Comparison of ENCODE assay signal across 8 cellular contexts in the genomic region with DNA sequence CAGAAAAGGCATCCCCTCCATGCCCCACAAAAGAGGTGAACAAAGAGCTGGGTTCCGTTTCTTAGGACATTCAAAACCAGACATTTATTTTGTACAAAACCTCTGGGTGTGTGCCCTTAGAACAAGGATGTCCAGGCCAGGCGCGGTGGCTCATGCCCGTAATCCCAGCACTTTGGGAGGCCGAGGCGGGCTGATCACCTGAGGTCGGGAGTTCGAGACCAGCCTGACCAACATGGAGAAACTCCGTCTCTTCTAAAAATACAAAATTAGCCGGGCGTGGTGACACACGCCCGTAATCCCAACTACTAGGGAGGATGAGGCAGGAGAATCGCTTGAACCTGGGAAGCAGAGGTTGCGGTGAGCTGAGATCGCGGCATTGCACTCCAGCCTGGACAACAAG. TPM values are rescaled to one million over a fixed set of nuclear protein-coding genes. Genes with fewer than 3 reads are reported as not detected.
A peak's percentile ranks its signal among the peaks of the same experiment; 100 is the strongest.
DNase-seq lines count a peak whose midpoint lies in the region; ATAC-seq and TF ChIP-seq lines count a peak whose summit lies in the region.
"Not testable (repeated sequence)": the region's sequence is repeated elsewhere in the genome, so short reads cannot be mapped to it uniquely, and the experiment has no call there.

No MANE protein-coding gene starts in this region.

- not testable (repeated sequence) for H4K20me1 ChIP-seq in OCI-LY1 (ENCODE audit: insufficient read depth, low read length)

- H3K9me3 Mint-ChIP-seq in activated CD8-positive, alpha-beta T cell treated with anti-CD3 and anti-CD28 coated beads, Interleukin-2, amount 10 ng/mL, durations not matched to agents 7 days and 5 days (ENCODE audit: insufficient read depth); mesothelial cell of epicardium: not testable (repeated sequence)

- H3K4me3 ChIP-seq in GM12865 (ENCODE audit: low read depth, low read length) = peak overlapping the region; percentile 88
- peak overlapping the region; percentile 91 for H3K4me3 ChIP-seq in OCI-LY1 (ENCODE audit: low read depth, low read length, poor library complexity, severe bottlenecking)
- H3K4me3 ChIP-seq in cardiac fibroblast (replicated peaks in 1 of 2; ENCODE audit: low read depth in 2 of 2, low read length in 2 of 2) = peak overlapping the region; percentile 90 to 91
- peak overlapping the region; percentile 85 for H3K4me3 ChIP-seq in fibroblast of villous mesenchyme (ENCODE audit: low read depth, low read length)
- H3K4me3 ChIP-seq in gastrocnemius medialis = peak overlapping the region; percentile 68 to 94 (median 78)

- not testable (repeated sequence) for H3K27ac Mint-ChIP-seq in activated CD8-positive, alpha-beta T cell treated with anti-CD3 and anti-CD28 coated beads, Interleukin-2, amount 10 ng/mL, durations not matched to agents 7 days and 5 days
- peak overlapping the region; percentile 95 for H3K27ac Mint-ChIP-seq in mesothelial cell of epicardium

- H3F3A ChIP-seq in OCI-LY1 (ENCODE audit: insufficient read depth, low read length) = not testable (repeated sequence)

- H3K9ac ChIP-seq in OCI-LY1 (ENCODE audit: low read length) = peak overlapping the region; percentile 92

- H3K36me3 Mint-ChIP-seq in activated CD8-positive, alpha-beta T cell treated with anti-CD3 and anti-CD28 coated beads, Interleukin-2, amount 10 ng/mL, durations not matched to agents 7 days and 5 days (ENCODE audit: low read depth); mesothelial cell of epicardium: not testable (repeated sequence)

- not testable (repeated sequence) for ATAC-seq in activated CD8-positive, alpha-beta T cell treated with anti-CD3 and anti-CD28 coated beads, Interleukin-2, amount 10 ng/mL, durations not matched to agents 7 days and 5 days; gastrocnemius medialis

- DNase-seq in GM12865 (ENCODE audit: low read depth); activated CD8-positive, alpha-beta T cell treated with anti-CD3 and anti-CD28 coated beads, Interleukin-2, amount 10 ng/mL, durations not matched to agents 7 days and 5 days; cardiac fibroblast (ENCODE audit: low read depth in 2 of 2); fibroblast of villous mesenchyme (ENCODE audit: low read depth); mesothelial cell of epicardium (ENCODE audit: low spot score in 2 of 2, unreplicated experiment in 2 of 2); gastrocnemius medialis: not testable (repeated sequence)

- H3K27me3 Mint-ChIP-seq in activated CD8-positive, alpha-beta T cell treated with anti-CD3 and anti-CD28 coated beads, Interleukin-2, amount 10 ng/mL, durations not matched to agents 7 days and 5 days (ENCODE audit: low read depth); mesothelial cell of epicardium (ENCODE audit: low read depth): not testable (repeated sequence)

- CTCF ChIA-PET in activated CD8-positive, alpha-beta T cell treated with anti-CD3 and anti-CD28 coated beads, Interleukin-2, amount 10 ng/mL, durations not matched to agents 7 days and 5 days (lab: Charles Lee) = interaction anchor here (0.7 to 4.4 kb wide), 7 partner anchors 19 to 512 kb away, joined by 3 to 39 read pairs (median 6); a partner anchor contains a TSS

- H3K27me3 ChIP-seq in OCI-LY1 (ENCODE audit: insufficient read depth, low read length); gastrocnemius medialis: not testable (repeated sequence)

- peak overlapping the region; percentile 100 for H3K4me2 ChIP-seq in OCI-LY1 (ENCODE audit: low read length)

- not testable (repeated sequence) for H3K9me2 ChIP-seq in OCI-LY1 (ENCODE audit: low read depth, low read length)

- peaks cover 34% of the 10 kb centered on the region for H3K79me2 ChIP-seq in OCI-LY1 (ENCODE audit: insufficient read depth, low read length)

- H3K36me3 ChIP-seq in OCI-LY1 (ENCODE audit: insufficient read depth, low read length); gastrocnemius medialis: not testable (repeated sequence)

- peak overlapping the region; percentile 96 for H3K4me3 Mint-ChIP-seq in activated CD8-positive, alpha-beta T cell treated with anti-CD3 and anti-CD28 coated beads, Interleukin-2, amount 10 ng/mL, durations not matched to agents 7 days and 5 days
- peak overlapping the region; percentile 97 for H3K4me3 Mint-ChIP-seq in mesothelial cell of epicardium

- POLR2A ChIA-PET in activated CD8-positive, alpha-beta T cell treated with anti-CD3 and anti-CD28 coated beads, Interleukin-2, amount 10 ng/mL, durations not matched to agents 7 days and 5 days (lab: Charles Lee) = interaction anchor here (1.0 to 1.1 kb wide), 2 partner anchors 18 to 30 kb away, joined by 3 read pairs; no protein-coding TSS in a partner anchor

- H2AFZ ChIP-seq in OCI-LY1 (ENCODE audit: low read length) = not testable (repeated sequence)

- H3K4me1 ChIP-seq in OCI-LY1 (ENCODE audit: insufficient read depth, low read length, severe bottlenecking) = peaks cover 37% of the 10 kb centered on the region
- peaks cover 44 to 58% of the 10 kb centered on the region in 2 donors for H3K4me1 ChIP-seq in gastrocnemius medialis

- peaks cover 40% of the 10 kb centered on the region for H3K4me1 Mint-ChIP-seq in activated CD8-positive, alpha-beta T cell treated with anti-CD3 and anti-CD28 coated beads, Interleukin-2, amount 10 ng/mL, durations not matched to agents 7 days and 5 days (ENCODE audit: low read depth)
- H3K4me1 Mint-ChIP-seq in mesothelial cell of epicardium = peaks cover 35% of the 10 kb centered on the region

- H3K9me3 ChIP-seq in OCI-LY1 (ENCODE audit: low read length); gastrocnemius medialis: not testable (repeated sequence)

- in situ Hi-C loops in gastrocnemius medialis (cut with MboI; ENCODE audit: low sequenced_read_pairs in 4 of 4) = not testable (repeated sequence)

- peak overlapping the region; percentile 93 for H3K27ac ChIP-seq in 22Rv1
- peak overlapping the region; percentile 89 for H3K27ac ChIP-seq in OCI-LY1 (ENCODE audit: low read depth, low read length, poor library complexity, severe bottlenecking)
- peak overlapping the region in 3 of 4 donors; percentile 92 to 99 (median 93) for H3K27ac ChIP-seq in gastrocnemius medialis

- intact Hi-C loops in gastrocnemius medialis (cut with DNase I; ENCODE audit: low total_unique reads) = not testable (repeated sequence)

- TF ChIP-seq CTCF in 22Rv1 (IDR thresholded peaks at IDR 0.05); GM12865 (IDR thresholded peaks at IDR 0.05; ENCODE audit: insufficient read depth, low read depth, low read length, missing control alignments); OCI-LY1 (IDR thresholded peaks at IDR 0.05; ENCODE audit: low read length); cardiac fibroblast (IDR thresholded peaks at IDR 0.05; ENCODE audit: low read depth, low read length); fibroblast of villous mesenchyme (IDR thresholded peaks at IDR 0.05; ENCODE audit: insufficient read depth, low read depth, low read length); mesothelial cell of epicardium (IDR thresholded peaks at IDR 0.05; ENCODE audit: unreplicated experiment); gastrocnemius medialis (IDR thresholded peaks at IDR 0.05 in 4 of 5, conservative IDR thresholded peaks at IDR 0.05 in 1 of 5): not testable (repeated sequence)

- not testable (repeated sequence) for TF ChIP-seq POLR2A in gastrocnemius medialis (IDR thresholded peaks at IDR 0.05)

RNA-seq across cellular contexts. Expression of a gene that starts 1.3 kb away (rescaled TPM):
- total RNA-seq in activated CD8-positive, alpha-beta T cell treated with anti-CD3 and anti-CD28 coated beads, Interleukin-2, amount 10 ng/mL, durations not matched to agents 7 days and 5 days = 100 to 1,000 TPM; 114 to 125 TPM
- total RNA-seq in fibroblast of villous mesenchyme = 133 and 136 TPM in 2 replicates
- total RNA-seq in mesothelial cell of epicardium = 157 to 164 TPM (median 160 TPM) in 3 replicates
- total RNA-seq in gastrocnemius medialis = 10 to 100 TPM; 37.6 to 71.6 (median 53.5) TPM

RNA-seq across cellular contexts. Expression of a gene that starts 1.9 kb away (rescaled TPM):
- total RNA-seq in activated CD8-positive, alpha-beta T cell treated with anti-CD3 and anti-CD28 coated beads, Interleukin-2, amount 10 ng/mL, durations not matched to agents 7 days and 5 days = 10 to 100 TPM; 21.9 to 22.2 TPM
- total RNA-seq in fibroblast of villous mesenchyme (33.2 and 38.7 TPM in 2 replicates), mesothelial cell of epicardium (26.4 to 27.6 TPM (median 26.4 TPM) in 3 replicates), gastrocnemius medialis (100 to 1,000 TPM; 137 to 167 (median 144) TPM)

RNA-seq across cellular contexts. Expression of a gene that starts 31.6 kb away (rescaled TPM):
- total RNA-seq in activated CD8-positive, alpha-beta T cell treated with anti-CD3 and anti-CD28 coated beads, Interleukin-2, amount 10 ng/mL, durations not matched to agents 7 days and 5 days = 10 to 100 TPM; 15.9 to 18.8 TPM
- 11.6 and 14.2 TPM in 2 replicates for total RNA-seq in fibroblast of villous mesenchyme
- total RNA-seq in mesothelial cell of epicardium = 16.9 to 21.5 TPM (median 20.0 TPM) in 3 replicates
- 1 to 10 TPM; 1.6 to 4.7 (median 2.8) TPM for total RNA-seq in gastrocnemius medialis
